In the genomic region with DNA sequence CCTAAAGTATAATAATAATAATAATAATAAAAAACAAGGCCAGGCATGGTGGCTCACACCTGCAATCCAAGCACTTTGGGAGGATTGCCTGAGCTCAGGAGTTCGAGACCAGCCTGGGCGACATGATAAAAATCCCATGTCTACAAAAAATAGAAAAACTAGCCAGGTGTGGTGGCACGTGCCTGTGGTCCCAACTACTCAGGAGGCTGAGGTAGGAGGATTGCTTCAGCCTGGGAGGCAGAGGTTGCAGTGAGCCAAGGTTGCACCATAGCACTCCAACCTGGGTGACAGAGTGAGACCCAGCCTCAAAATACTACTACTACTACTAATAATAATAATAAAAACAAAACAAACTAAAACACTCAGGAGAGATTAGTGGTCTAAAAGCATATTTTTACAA, we compare ENCODE assay signal across 1 cellular context.
TF ChIP-seq lines count a peak whose summit lies in the region.

No MANE protein-coding gene starts in this region.

TF ChIP-seq in K562, 482 proteins besides CTCF, POLR2A, EP300 and RAD21 (continued from another document):
- no peak for TF ChIP-seq MLX (CRISPR knock-in tag; conservative IDR thresholded peaks at IDR 0.05)
- no peak for TF ChIP-seq NONO (IDR thresholded peaks at IDR 0.05; ENCODE audit: low read depth in 2 of 2, low read length in 1 of 2)
- no peak for TF ChIP-seq ZNF436 (CRISPR knock-in tag; IDR thresholded peaks at IDR 0.05)
- no peak for TF ChIP-seq CEBPB (tag; IDR thresholded peaks at IDR 0.05)
- TF ChIP-seq ZNF644 (tag; IDR thresholded peaks at IDR 0.05; ENCODE audit: low read depth): no peak
- TF ChIP-seq, protein P1, sequence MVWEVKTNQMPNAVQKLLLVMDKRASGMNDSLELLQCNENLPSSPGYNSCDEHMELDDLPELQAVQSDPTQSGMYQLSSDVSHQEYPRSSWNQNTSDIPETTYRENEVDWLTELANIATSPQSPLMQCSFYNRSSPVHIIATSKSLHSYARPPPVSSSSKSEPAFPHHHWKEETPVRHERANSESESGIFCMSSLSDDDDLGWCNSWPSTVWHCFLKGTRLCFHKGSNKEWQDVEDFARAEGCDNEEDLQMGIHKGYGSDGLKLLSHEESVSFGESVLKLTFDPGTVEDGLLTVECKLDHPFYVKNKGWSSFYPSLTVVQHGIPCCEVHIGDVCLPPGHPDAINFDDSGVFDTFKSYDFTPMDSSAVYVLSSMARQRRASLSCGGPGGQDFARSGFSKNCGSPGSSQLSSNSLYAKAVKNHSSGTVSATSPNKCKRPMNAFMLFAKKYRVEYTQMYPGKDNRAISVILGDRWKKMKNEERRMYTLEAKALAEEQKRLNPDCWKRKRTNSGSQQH (CRISPR knock-in tag; IDR thresholded peaks at IDR 0.05): peak; percentile 69; the same call in 1 of the 2 replicates
- no peak for TF ChIP-seq ZNF668 (CRISPR knock-in tag; IDR thresholded peaks at IDR 0.05)
- TF ChIP-seq ZNF354B (CRISPR knock-in tag; IDR thresholded peaks at IDR 0.05): no peak
- TF ChIP-seq PRMT5 (CRISPR knock-in tag; IDR thresholded peaks at IDR 0.05): no peak
- TF ChIP-seq ZNF79 (CRISPR knock-in tag; IDR thresholded peaks at IDR 0.05; ENCODE audit: low read depth): no peak
- TF ChIP-seq CREM (IDR thresholded peaks at IDR 0.05; ENCODE audit: low read depth): no peak
- TF ChIP-seq SREBF1 (IDR thresholded peaks at IDR 0.05; ENCODE audit: borderline replicate concordance, low read depth, low read length): no peak
- TF ChIP-seq GTF2E2 (tag; IDR thresholded peaks at IDR 0.05): no peak
- no peak for TF ChIP-seq ARID3B (CRISPR knock-in tag; IDR thresholded peaks at IDR 0.05; ENCODE audit: borderline replicate concordance)
- TF ChIP-seq, protein P2, sequence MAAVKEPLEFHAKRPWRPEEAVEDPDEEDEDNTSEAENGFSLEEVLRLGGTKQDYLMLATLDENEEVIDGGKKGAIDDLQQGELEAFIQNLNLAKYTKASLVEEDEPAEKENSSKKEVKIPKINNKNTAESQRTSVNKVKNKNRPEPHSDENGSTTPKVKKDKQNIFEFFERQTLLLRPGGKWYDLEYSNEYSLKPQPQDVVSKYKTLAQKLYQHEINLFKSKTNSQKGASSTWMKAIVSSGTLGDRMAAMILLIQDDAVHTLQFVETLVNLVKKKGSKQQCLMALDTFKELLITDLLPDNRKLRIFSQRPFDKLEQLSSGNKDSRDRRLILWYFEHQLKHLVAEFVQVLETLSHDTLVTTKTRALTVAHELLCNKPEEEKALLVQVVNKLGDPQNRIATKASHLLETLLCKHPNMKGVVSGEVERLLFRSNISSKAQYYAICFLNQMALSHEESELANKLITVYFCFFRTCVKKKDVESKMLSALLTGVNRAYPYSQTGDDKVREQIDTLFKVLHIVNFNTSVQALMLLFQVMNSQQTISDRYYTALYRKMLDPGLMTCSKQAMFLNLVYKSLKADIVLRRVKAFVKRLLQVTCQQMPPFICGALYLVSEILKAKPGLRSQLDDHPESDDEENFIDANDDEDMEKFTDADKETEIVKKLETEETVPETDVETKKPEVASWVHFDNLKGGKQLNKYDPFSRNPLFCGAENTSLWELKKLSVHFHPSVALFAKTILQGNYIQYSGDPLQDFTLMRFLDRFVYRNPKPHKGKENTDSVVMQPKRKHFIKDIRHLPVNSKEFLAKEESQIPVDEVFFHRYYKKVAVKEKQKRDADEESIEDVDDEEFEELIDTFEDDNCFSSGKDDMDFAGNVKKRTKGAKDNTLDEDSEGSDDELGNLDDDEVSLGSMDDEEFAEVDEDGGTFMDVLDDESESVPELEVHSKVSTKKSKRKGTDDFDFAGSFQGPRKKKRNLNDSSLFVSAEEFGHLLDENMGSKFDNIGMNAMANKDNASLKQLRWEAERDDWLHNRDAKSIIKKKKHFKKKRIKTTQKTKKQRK (IDR thresholded peaks at IDR 0.05; ENCODE audit: borderline replicate concordance, low read depth, low read length): no peak
- TF ChIP-seq TSC22D4 (tag; IDR thresholded peaks at IDR 0.05): peak; percentile 75; the same call in 1 of the 2 replicates
- TF ChIP-seq RFX1 (IDR thresholded peaks at IDR 0.05): no peak
- TF ChIP-seq E2F5 (CRISPR knock-in tag; IDR thresholded peaks at IDR 0.05): no peak
- no peak for TF ChIP-seq FOXK2 (conservative IDR thresholded peaks at IDR 0.05 in 1 of 2, IDR thresholded peaks at IDR 0.05 in 1 of 2; ENCODE audit: low read depth in 2 of 2)
- no peak for TF ChIP-seq ZNF324 (CRISPR knock-in tag; IDR thresholded peaks at IDR 0.05)
- TF ChIP-seq YY1 (IDR thresholded peaks at IDR 0.05; ENCODE audit: borderline replicate concordance in 1 of 3, control insufficient read depth in 1 of 3, extremely low read depth in 1 of 3, insufficient read depth in 3 of 3, insufficient read length in 1 of 3, insufficient replicate concordance in 2 of 3, low read depth in 1 of 3, low read length in 2 of 3): no peak
- peak; percentile 31; the same call in 1 of the 2 replicates for TF ChIP-seq ELF2 (CRISPR knock-in tag; IDR thresholded peaks at IDR 0.05)
